Comparison of ENCODE assay signal across 33 cellular contexts in the genomic region with DNA sequence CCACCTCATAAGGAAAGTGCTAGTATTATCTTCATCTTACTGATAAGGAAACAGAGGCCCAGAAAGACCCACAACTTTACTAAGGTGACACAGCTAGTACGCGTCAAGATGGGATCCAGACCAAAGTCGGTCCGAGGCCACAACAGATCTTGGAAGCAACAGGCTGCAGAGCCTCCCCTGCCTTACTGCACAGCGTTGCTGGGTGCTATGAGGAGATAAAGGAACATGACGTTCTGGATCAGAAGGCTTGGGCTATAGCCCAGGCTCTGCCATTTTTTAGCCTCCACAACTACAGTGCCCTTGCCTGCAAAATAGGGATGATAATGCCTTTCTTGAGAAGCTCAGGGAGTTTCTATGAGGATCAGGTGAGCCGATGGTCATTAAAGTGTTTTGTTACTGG.
"Had no signal": no experiment of that assay in that cellular context is flagged by ENCODE, and none has a peak within 500 bp of the region (broad histone marks: within the 10 kb centered on the region; RNA-seq: fewer than 3 reads in every experiment).

No MANE protein-coding gene starts in this region.

- DNase-seq: activated effector memory CD4-positive, alpha-beta T cell treated with anti-CD3 and anti-CD28 coated beads, Interleukin-2, amount 50 U/mL, for 16 hours; activated effector memory CD4-positive, alpha-beta T cell treated with Interleukin-2 at 50 U/mL for 16 hours; activated gamma-delta T cell; activated gamma-delta T cell treated with Interleukin-2 at 50 U/mL for 16 hours; activated naive CD4-positive, alpha-beta T cell; activated naive CD4-positive, alpha-beta T cell treated with anti-CD3 and anti-CD28 coated beads for 36 hours; activated naive CD4-positive, alpha-beta T cell treated with anti-CD3 and anti-CD28 coated beads, Interleukin-2, amount 10 ng/mL, durations not matched to agents 7 days and 5 days; activated naive CD4-positive, alpha-beta T cell treated with anti-CD3 and anti-CD28 coated beads, Interleukin-2, amount 50 U/mL, for 16 hours; activated naive CD4-positive, alpha-beta T cell treated with Interleukin-2 at 50 U/mL for 16 hours; activated naive CD8-positive, alpha-beta T cell treated with anti-CD3 and anti-CD28 coated beads for 36 hours; activated naive CD8-positive, alpha-beta T cell treated with anti-CD3 and anti-CD28 coated beads, Interleukin-2, amount 10 ng/mL, durations not matched to agents 7 days and 5 days; activated naive CD8-positive, alpha-beta T cell treated with anti-CD3 and anti-CD28 coated beads, Interleukin-2, amount 50 U/mL, for 24 hours; activated T-cell treated with anti-CD3 and anti-CD28 coated beads for 4 hours; activated T-cell treated with anti-CD3 and anti-CD28 coated beads, Interleukin-2, amount 50 U/mL, for 1 hour; activated T-cell treated with anti-CD3 and anti-CD28 coated beads, Interleukin-2, amount 50 U/mL, for 24 hours; activated T-cell treated with anti-CD3 and anti-CD28 coated beads, Interleukin-2, amount 50 U/mL, for 4 hours; activated T-cell treated with anti-CD3 and anti-CD28 coated beads, Interleukin-2, amount 50 U/mL, for 48 hours; activated T-cell treated with anti-CD3 and anti-CD28 coated beads, Interleukin-2, amount 50 U/mL, for 72 hours; adrenal gland; amniotic stem cell; amygdala; anterior cingulate cortex; aorta; body of pancreas; brain microvascular endothelial cell; caudate nucleus; central memory CD4-positive, alpha-beta T cell; cerebellar nuclear complex had no signal

- H3K36me3 ChIP-seq: adrenal gland, ascending aorta, brain microvascular endothelial cell, breast epithelium, cardiac muscle cell had no signal

- H3K27ac ChIP-seq: adrenal gland, ascending aorta, body of pancreas, brain microvascular endothelial cell, breast epithelium, cardiac muscle cell had no signal

- H3K4me1 ChIP-seq: adrenal gland, ascending aorta, body of pancreas, breast epithelium had no signal

- H3K27me3 ChIP-seq: adrenal gland, ascending aorta, body of pancreas, brain microvascular endothelial cell, breast epithelium, cardiac muscle cell had no signal

- ATAC-seq: activated naive CD4-positive, alpha-beta T cell treated with anti-CD3 and anti-CD28 coated beads, Interleukin-2, amount 50 U/mL, for 72 hours; activated naive CD8-positive, alpha-beta T cell treated with anti-CD3 and anti-CD28 coated beads, Interleukin-2, amount 50 U/mL, for 24 hours; activated T-cell treated with anti-CD3 and anti-CD28 coated beads, Interleukin-2, amount 50 U/mL, for 4 hours; activated T-cell treated with anti-CD3 and anti-CD28 coated beads, Interleukin-2, amount 50 U/mL, for 72 hours; activated T-helper 17 cell treated with anti-CD3 and anti-CD28 coated beads, Interleukin-2, amount 50 U/mL, for 72 hours; body of pancreas had no signal

- H3K4me3 ChIP-seq: adrenal gland, ascending aorta, body of pancreas, breast epithelium, cardiac muscle cell had no signal

- H3K9me3 ChIP-seq: adrenal gland, ascending aorta, body of pancreas, breast epithelium had no signal
